In genomic region chr1:244207042-244207934, GRCh38 we compare ENCODE assay signal across 21 cellular contexts.
DNase-seq lines count a peak whose midpoint lies in the region; ATAC-seq and TF ChIP-seq lines count a peak whose summit lies in the region.
"Had no signal": no experiment of that assay in that cellular context is flagged by ENCODE, and none has a peak within 500 bp of the region (broad histone marks: within the 10 kb centered on the region; RNA-seq: fewer than 3 reads in every experiment).

No MANE protein-coding gene starts in this region.

- peak; percentile 65 for ATAC-seq in Right ventricle myocardium superior (ENCODE audit: poor library complexity)
- ATAC-seq in GM18498 (IDR thresholded peaks at IDR 0.05; ENCODE audit: unreplicated experiment) = no peak
- ATAC-seq: activated CD8-positive, alpha-beta T cell treated with anti-CD3 and anti-CD28 coated beads, Interleukin-2, amount 10 ng/mL, durations not matched to agents 7 days and 5 days; activated T-cell treated with anti-CD3 and anti-CD28 coated beads, Interleukin-2, amount 50 U/mL, for 4 hours; gastroesophageal sphincter; lower lobe of right lung had no signal

- 84% methylated on average over 6 of the region's 6 CpGs for WGBS in liver

- peaks cover 0 to 4% (median 0%) of the 10 kb centered on the region in 4 donors for H3K4me1 ChIP-seq in liver (ENCODE audit: control insufficient read depth in 4 of 4, insufficient read depth in 4 of 4, low read length in 3 of 4)
- H3K4me1 ChIP-seq: colonic mucosa had no signal

- no peaks in the 10 kb centered on the region for H3K9me3 ChIP-seq in liver (ENCODE audit: control insufficient read depth in 4 of 4, low read length in 3 of 4)
- H3K9me3 ChIP-seq: colonic mucosa, gastroesophageal sphincter, lower lobe of right lung, MG63 had no signal

- TF ChIP-seq RAD21 in liver (IDR thresholded peaks at IDR 0.05) = no peak

- intact Hi-C loops in Right ventricle myocardium superior (cut with DNase I) (no loop called here), cardiac septum (cut with DNase I) (no loop called here)

- peak overlapping the region in 1 of 2 donors; percentile 11 for H3K9ac ChIP-seq in liver (ENCODE audit: low read depth in 1 of 2, low read length in 2 of 2)
- H3K9ac ChIP-seq: BLaER1 treated with 17β-estradiol and CSF1 and Interleukin-3, amounts not matched to agents 10 nM and 100 nM; GM23248 had no signal

- H3K36me3 ChIP-seq in liver (ENCODE audit: control insufficient read depth in 4 of 4, insufficient read depth in 3 of 4, low read depth in 1 of 4, low read length in 3 of 4) = no peaks in the 10 kb centered on the region
- H3K36me3 ChIP-seq: BLaER1 treated with 17β-estradiol and CSF1 and Interleukin-3, amounts not matched to agents 10 nM and 100 nM; colonic mucosa; gastroesophageal sphincter; lower lobe of right lung; MG63 had no signal

- no peak for DNase-seq in Right ventricle myocardium superior
- DNase-seq in cardiac septum (ENCODE audit: low spot score) = no peak
- DNase-seq in fibroblast of pulmonary artery (ENCODE audit: low read depth) = peak; percentile 87
- no peak for DNase-seq in DMS53 treated with DMSO at 0.1 percent for 48 hours (lab: John Stamatoyannopoulos, UW; ENCODE audit: unreplicated experiment)
- no peak for DNase-seq in ecto neural progenitor cell (ENCODE audit: low spot score)
- no peak for DNase-seq in NCI-H1930 (lab: John Stamatoyannopoulos, UW)
- DNase-seq: activated CD8-positive, alpha-beta T cell treated with anti-CD3 and anti-CD28 coated beads, Interleukin-2, amount 10 ng/mL, durations not matched to agents 7 days and 5 days; activated naive CD4-positive, alpha-beta T cell treated with anti-CD3 and anti-CD28 coated beads for 36 hours; activated T-cell treated with anti-CD3 and anti-CD28 coated beads, Interleukin-2, amount 50 U/mL, for 4 hours; colonic mucosa; lower lobe of right lung; MG63; NCI-H1436; NCI-H526; stimulated activated CD4-positive, alpha-beta T cell treated with anti-CD3 and anti-CD28 coated beads, Interleukin-12 subunit alpha, Interleukin-12 subunit beta, amount 100 ng/mL, for 4 hours; T1000 had no signal

- peak overlapping the region; percentile 55 to 66 for H3K27ac ChIP-seq in liver (ENCODE audit: low read depth in 1 of 2, low read length in 2 of 2)
- H3K27ac ChIP-seq: BLaER1 treated with 17β-estradiol and CSF1 and Interleukin-3, amounts not matched to agents 10 nM and 100 nM; colonic mucosa; GM23248; lower lobe of right lung had no signal

- H3K4me3 ChIP-seq in fibroblast of pulmonary artery (replicated peaks; ENCODE audit: low read depth, low read length) (no peak overlapping the region), liver (ENCODE audit: low read depth in 1 of 3, low read length in 3 of 3) (no peak overlapping the region)
- H3K4me3 ChIP-seq: BLaER1 treated with 17β-estradiol and CSF1 and Interleukin-3, amounts not matched to agents 10 nM and 100 nM; colonic mucosa; gastroesophageal sphincter; GM23248; lower lobe of right lung; MG63 had no signal

- no peaks in the 10 kb centered on the region for H3K27me3 ChIP-seq in liver (ENCODE audit: control insufficient read depth in 4 of 4, insufficient read depth in 4 of 4, low read length in 3 of 4)
- H3K27me3 ChIP-seq: BLaER1 treated with 17β-estradiol and CSF1 and Interleukin-3, amounts not matched to agents 10 nM and 100 nM; colonic mucosa; gastroesophageal sphincter had no signal

- TF ChIP-seq CTCF in fibroblast of pulmonary artery (IDR thresholded peaks at IDR 0.05; ENCODE audit: low read length, missing control alignments) (no peak), liver (IDR thresholded peaks at IDR 0.05; ENCODE audit: low read depth, low read length, missing input control) (no peak)

TF ChIP-seq in liver, 16 proteins besides CTCF, POLR2A, EP300 and RAD21:
- TF ChIP-seq FOXA1 (IDR thresholded peaks at IDR 0.05) (no peak), FOXA2 (IDR thresholded peaks at IDR 0.05) (no peak), SP1 (IDR thresholded peaks at IDR 0.05) (no peak), HNF4G (IDR thresholded peaks at IDR 0.05) (no peak), MAX (IDR thresholded peaks at IDR 0.05) (no peak), RXRA (IDR thresholded peaks at IDR 0.05) (no peak), REST (IDR thresholded peaks at IDR 0.05) (no peak), JUND (IDR thresholded peaks at IDR 0.05) (no peak)
